Comparison of ENCODE assay signal across 12 cellular contexts in the genomic region with DNA sequence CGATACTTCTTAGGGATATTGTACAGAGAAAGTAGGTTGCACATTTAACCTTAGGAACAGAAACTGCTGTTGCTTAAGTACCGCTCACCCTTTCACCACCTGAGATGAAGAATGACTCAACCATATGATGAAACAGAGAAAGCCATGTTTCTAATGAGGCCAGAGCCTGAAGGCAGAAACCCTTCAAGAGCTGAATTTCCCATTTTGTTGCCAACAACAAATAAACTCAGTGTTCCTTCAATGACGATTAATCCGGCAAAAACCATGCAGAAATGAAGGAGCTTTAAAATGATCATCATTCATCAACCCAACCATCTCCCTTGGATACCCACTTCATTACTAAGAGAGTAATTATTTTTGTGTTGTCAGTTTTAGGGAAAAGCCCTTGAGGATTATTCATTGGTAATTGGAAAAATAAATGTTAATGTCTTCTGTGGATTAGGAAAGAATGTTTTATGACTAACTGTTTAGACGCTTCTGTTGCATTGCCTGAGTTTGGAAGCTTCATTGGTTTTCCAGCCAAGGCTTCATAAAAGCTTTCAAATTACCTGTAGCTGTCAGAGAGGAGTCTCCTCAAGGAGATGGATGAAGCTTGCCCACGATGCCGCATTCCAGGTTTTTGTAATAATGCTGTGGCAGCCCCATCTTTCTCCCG.
DNase-seq lines count a peak whose midpoint lies in the region; ATAC-seq and TF ChIP-seq lines count a peak whose summit lies in the region.
"Had no signal": no experiment of that assay in that cellular context is flagged by ENCODE, and none has a peak within 500 bp of the region (broad histone marks: within the 10 kb centered on the region; RNA-seq: fewer than 3 reads in every experiment).

No MANE protein-coding gene starts in this region.

- DNase-seq in EH (ENCODE audit: low read depth) (peak; percentile 71), NCI-H226 (peak; percentile 89), mammary epithelial cell (peak; percentile 100), trophoblast cell (peak; percentile 78 to 81), activated gamma-delta T cell (lab: John Stamatoyannopoulos, UW) (no peak)
- DNase-seq in activated T-cell treated with anti-CD3 and anti-CD28 coated beads, Interleukin-2, amount 50 U/mL, for 1 hour: no peak
- no peak for DNase-seq in activated CD4-positive, alpha-beta T cell treated with anti-CD3 and anti-CD28 coated beads for 4 hours
- DNase-seq: activated CD4-positive, alpha-beta memory T cell treated with anti-CD3 and anti-CD28 coated beads for 36 hours; COR-L47; NCI-H1092; NCI-H748 treated with DMSO at 0.1 percent for 48 hours had no signal

- H3K9me3 ChIP-seq in mammary epithelial cell (replicated peaks; ENCODE audit: insufficient read depth, low read length) (no peaks in the 10 kb centered on the region), trophoblast cell (ENCODE audit: insufficient read depth, low read depth, low read length) (no peaks in the 10 kb centered on the region)

- 8% methylated on average over 6 of the region's 8 CpGs for WGBS in mammary epithelial cell (ENCODE audit: low coverage, missing lambda C conversion rate)
- whole genome bisulfite sequencing in trophoblast cell (ENCODE audit: extremely low coverage, insufficient coverage, insufficient read length): no CpG with 5 or more reads among the region's 8 CpGs

- no peak for TF ChIP-seq CTCF in mammary epithelial cell (conservative IDR thresholded peaks at IDR 0.05 in 1 of 2, IDR thresholded peaks at IDR 0.05 in 1 of 2; ENCODE audit: extremely low read depth in 1 of 2, insufficient read depth in 1 of 2, low read depth in 1 of 2, low read length in 2 of 2)

- peak overlapping the region; percentile 91 for H3K9ac ChIP-seq in mammary epithelial cell (ENCODE audit: insufficient read depth, low read length)
- H3K9ac ChIP-seq in trophoblast cell (ENCODE audit: low read length): no peak overlapping the region

- dilution Hi-C loops in mammary epithelial cell (cut with HindIII; ENCODE audit: low sequenced_read_pairs): no loop called here

- H2BK12ac ChIP-seq in trophoblast cell (ENCODE audit: low read length): no peak overlapping the region

- in situ Hi-C loops in mammary epithelial cell (cut with MboI; ENCODE audit: low sequenced_read_pairs in 2 of 2): loop anchor here in 1 of 2 donors (5.0 kb wide), 2 partner anchors 81 to 104 kb away; no protein-coding TSS in a partner anchor

- H4K8ac ChIP-seq in trophoblast cell (ENCODE audit: low read depth, low read length): no peak overlapping the region

- no TSS peak for BruUV-seq in mammary epithelial cell (replicated peaks; lab: Mats Ljungman, UMichigan)

- H2BK5ac ChIP-seq in trophoblast cell (ENCODE audit: low read depth, low read length, poor library complexity): no peak overlapping the region

- H3K14ac ChIP-seq in trophoblast cell (ENCODE audit: low read length): no peak overlapping the region

- no peak for ATAC-seq in GM18519 (IDR thresholded peaks at IDR 0.05; ENCODE audit: low FRiP score, unreplicated experiment)

- H3K4ac ChIP-seq in trophoblast cell (ENCODE audit: low read depth, low read length): no peak overlapping the region

- no peaks in the 10 kb centered on the region for H3K79me1 ChIP-seq in trophoblast cell (ENCODE audit: low read length)

- H4K20me1 ChIP-seq in mammary epithelial cell (ENCODE audit: insufficient read depth, low read length): no peaks in the 10 kb centered on the region

- no peaks in the 10 kb centered on the region for H3K27me3 ChIP-seq in mammary epithelial cell (ENCODE audit: insufficient read depth, low read length)
- no peaks in the 10 kb centered on the region for H3K27me3 ChIP-seq in trophoblast cell (ENCODE audit: insufficient read depth, low read length)

- H2BK120ac ChIP-seq in trophoblast cell (ENCODE audit: insufficient read depth, low read length, poor library complexity): no peak overlapping the region

- no peak overlapping the region for H2AK5ac ChIP-seq in trophoblast cell (ENCODE audit: low read length)

- no peak overlapping the region for H4K12ac ChIP-seq in trophoblast cell (ENCODE audit: low read depth, low read length)

- H3K18ac ChIP-seq in trophoblast cell (ENCODE audit: low read length): no peak overlapping the region

- H3K4me3 ChIP-seq in mammary epithelial cell (replicated peaks in 1 of 3; ENCODE audit: insufficient read depth in 1 of 3, low read depth in 2 of 3, low read length in 3 of 3) (no peak overlapping the region), trophoblast cell (ENCODE audit: low read depth, low read length) (no peak overlapping the region)

- H3K4me1 ChIP-seq in mammary epithelial cell (ENCODE audit: insufficient read depth, low read length) (peaks cover 64% of the 10 kb centered on the region), trophoblast cell (ENCODE audit: control insufficient read depth in 1 of 2, insufficient read depth in 2 of 2, low read length in 2 of 2) (peaks cover 0 to 2% of the 10 kb centered on the region in 2 experiments)

- intact Hi-C loops in mammary epithelial cell (cut with micrococcal nuclease): loop anchor here (1.0 to 2.0 kb wide), 6 partner anchors 11 to 176 kb away; a partner anchor contains a TSS

- H2AFZ ChIP-seq in mammary epithelial cell (ENCODE audit: low read depth, low read length): no peak overlapping the region
- no peak overlapping the region for H2AFZ ChIP-seq in trophoblast cell (ENCODE audit: insufficient read depth, low read length, poor library complexity)

- H3K27ac ChIP-seq in mammary epithelial cell (ENCODE audit: insufficient read depth, low read depth, low read length) (peak overlapping the region; percentile 99), trophoblast cell (ENCODE audit: low read depth, low read length) (no peak overlapping the region)

- H3K23ac ChIP-seq in trophoblast cell (ENCODE audit: low read length): no peak overlapping the region

- peaks cover 11% of the 10 kb centered on the region for H3K79me2 ChIP-seq in mammary epithelial cell (ENCODE audit: insufficient read depth, low read length)
- no peaks in the 10 kb centered on the region for H3K79me2 ChIP-seq in trophoblast cell (ENCODE audit: control insufficient read depth, insufficient read depth, low read length, poor library complexity)

- H3K4me2 ChIP-seq in mammary epithelial cell (ENCODE audit: insufficient read depth, low read depth, low read length) (peak overlapping the region; percentile 68), trophoblast cell (ENCODE audit: low read length) (no peak overlapping the region)

- no peak overlapping the region for H4K91ac ChIP-seq in trophoblast cell (ENCODE audit: low read depth, low read length)

- no peaks in the 10 kb centered on the region for H3K36me3 ChIP-seq in mammary epithelial cell (ENCODE audit: insufficient read depth, low read length)
- no peaks in the 10 kb centered on the region for H3K36me3 ChIP-seq in trophoblast cell (ENCODE audit: control insufficient read depth in 1 of 2, insufficient read depth in 2 of 2, low read length in 2 of 2)

- CTCF ChIA-PET in mammary epithelial cell (lab: Charles Lee; ENCODE audit: low non-redundant PET): interaction anchor here (0.8 kb wide), 1 partner anchor 37 kb away, joined by 6 read pairs; no protein-coding TSS in a partner anchor

Comparison
In these comparisons a context has a peak if more than half of its experiments do, and no peak if none do; other contexts are left out.
1. DNase-seq: peak in EH (single experiment), NCI-H226 (single experiment), mammary epithelial cell (single experiment) and trophoblast cell (2 of 2); none in activated T-cell treated with anti-CD3 and anti-CD28 coated beads, Interleukin-2, amount 50 U/mL, for 1 hour (single experiment), activated gamma-delta T cell (single experiment) and activated CD4-positive, alpha-beta T cell treated with anti-CD3 and anti-CD28 coated beads for 4 hours (0 of 2).